ENCODE assay signal across 18 cellular contexts in the genomic region with DNA sequence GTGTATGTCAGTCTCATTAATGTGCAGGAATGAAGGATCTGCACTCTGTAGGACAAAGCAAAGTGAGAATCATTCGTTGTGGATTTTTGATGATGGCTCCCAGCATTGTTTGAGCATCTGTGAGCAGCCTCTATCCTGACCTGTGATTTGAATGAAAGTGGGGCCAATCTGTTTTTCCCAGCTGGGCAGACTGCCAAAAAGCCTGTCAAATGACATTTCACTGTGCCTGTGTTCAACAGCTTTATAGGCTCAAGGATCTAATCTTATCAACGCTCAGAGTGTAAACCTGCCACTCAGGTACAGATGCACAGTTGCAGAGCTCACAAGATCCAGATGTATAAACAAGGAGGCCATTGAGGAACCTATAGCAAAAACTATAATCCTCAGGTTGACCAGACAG.
DNase-seq lines count a peak whose midpoint lies in the region; ATAC-seq and TF ChIP-seq lines count a peak whose summit lies in the region.
"Had no signal": no experiment of that assay in that cellular context is flagged by ENCODE, and none has a peak within 500 bp of the region (broad histone marks: within the 10 kb centered on the region; RNA-seq: fewer than 3 reads in every experiment).

No MANE protein-coding gene starts in this region.

- H3K9me3 ChIP-seq in tibial artery = no peaks in the 10 kb centered on the region
- H3K9me3 ChIP-seq: pancreas, spleen had no signal

- no peaks in the 10 kb centered on the region for H3K36me3 Mint-ChIP-seq in activated naive CD4-positive, alpha-beta T cell treated with anti-CD3 and anti-CD28 coated beads, Interleukin-2, amount 10 ng/mL, durations not matched to agents 7 days and 5 days
- H3K36me3 Mint-ChIP-seq: CD14-positive monocyte had no signal

- no peak for TF ChIP-seq CTCF in tibial artery (IDR thresholded peaks at IDR 0.05)

- no peaks in the 10 kb centered on the region for H3K9me3 Mint-ChIP-seq in activated naive CD4-positive, alpha-beta T cell treated with anti-CD3 and anti-CD28 coated beads, Interleukin-2, amount 10 ng/mL, durations not matched to agents 7 days and 5 days
- H3K9me3 Mint-ChIP-seq: CD14-positive monocyte had no signal

- no peak for ATAC-seq in GM21423 (IDR thresholded peaks at IDR 0.05; ENCODE audit: unreplicated experiment)
- ATAC-seq: activated CD8-positive, alpha-beta T cell treated with anti-CD3 and anti-CD28 coated beads, Interleukin-2, amount 10 ng/mL, durations not matched to agents 7 days and 5 days; HCT116; pancreas; stimulated activated naive CD8-positive, alpha-beta T cell treated with anti-CD3 and anti-CD28 coated beads, Interleukin-15, Interleukin-2, amounts not matched to agents 100 U/mL and 50 U/mL, for 24 hours had no signal

- H3K4me1 Mint-ChIP-seq in activated naive CD4-positive, alpha-beta T cell treated with anti-CD3 and anti-CD28 coated beads, Interleukin-2, amount 10 ng/mL, durations not matched to agents 7 days and 5 days = peaks cover 4% of the 10 kb centered on the region

- intact Hi-C loops in tibial artery (cut with DNase I; ENCODE audit: low total_unique reads) = no loop called here

- H3K27me3 ChIP-seq in tibial artery = no peaks in the 10 kb centered on the region
- H3K27me3 ChIP-seq: pancreas had no signal

- H3K27ac ChIP-seq in tibial artery = peak overlapping the region; percentile 39 to 50
- H3K27ac ChIP-seq: 22Rv1, pancreas, spleen had no signal

- no peak overlapping the region for H3K27ac Mint-ChIP-seq in activated naive CD4-positive, alpha-beta T cell treated with anti-CD3 and anti-CD28 coated beads, Interleukin-2, amount 10 ng/mL, durations not matched to agents 7 days and 5 days
- H3K27ac Mint-ChIP-seq: activated CD8-positive, alpha-beta T cell treated with anti-CD3 and anti-CD28 coated beads, Interleukin-2, amount 10 ng/mL, durations not matched to agents 7 days and 5 days; CD14-positive monocyte had no signal

- DNase-seq in NCI-H1417 (lab: John Stamatoyannopoulos, UW) = peak in 2 of 3 experiments; percentile 43 to 54
- DNase-seq in NCI-H1417 treated with DMSO at 0.1 percent for 48 hours (lab: John Stamatoyannopoulos, UW) = no peak
- DNase-seq in NCI-H69 (lab: John Stamatoyannopoulos, UW) = peak; percentile 65
- DNase-seq in ecto neural progenitor cell (ENCODE audit: low spot score) = peak; percentile 16
- no peak for DNase-seq in tibial artery
- DNase-seq in activated naive CD4-positive, alpha-beta T cell treated with anti-CD3 and anti-CD28 coated beads, Interleukin-2, amount 10 ng/mL, durations not matched to agents 7 days and 5 days = no peak
- no peak for DNase-seq in SIG-M5 (lab: John Stamatoyannopoulos, UW)
- DNase-seq: activated CD8-positive, alpha-beta T cell treated with anti-CD3 and anti-CD28 coated beads, Interleukin-2, amount 10 ng/mL, durations not matched to agents 7 days and 5 days; amniotic stem cell; EL; NCI-H2081; spleen; stimulated activated naive CD8-positive, alpha-beta T cell treated with anti-CD3 and anti-CD28 coated beads, Interleukin-15, Interleukin-2, amounts not matched to agents 100 U/mL and 50 U/mL, for 24 hours had no signal

- H3K4me3 Mint-ChIP-seq in activated naive CD4-positive, alpha-beta T cell treated with anti-CD3 and anti-CD28 coated beads, Interleukin-2, amount 10 ng/mL, durations not matched to agents 7 days and 5 days = no peak overlapping the region
- H3K4me3 Mint-ChIP-seq: activated CD8-positive, alpha-beta T cell treated with anti-CD3 and anti-CD28 coated beads, Interleukin-2, amount 10 ng/mL, durations not matched to agents 7 days and 5 days; CD14-positive monocyte had no signal

- H3K4me3 ChIP-seq in tibial artery = no peak overlapping the region
- H3K4me3 ChIP-seq: pancreas, spleen had no signal

- CTCF ChIA-PET in activated naive CD4-positive, alpha-beta T cell treated with anti-CD3 and anti-CD28 coated beads, Interleukin-2, amount 10 ng/mL, durations not matched to agents 7 days and 5 days (lab: Charles Lee) = no interaction called here

- peaks cover 12% of the 10 kb centered on the region for H3K27me3 Mint-ChIP-seq in activated naive CD4-positive, alpha-beta T cell treated with anti-CD3 and anti-CD28 coated beads, Interleukin-2, amount 10 ng/mL, durations not matched to agents 7 days and 5 days

- peaks cover 0 to 38% (median 19%) of the 10 kb centered on the region in 4 donors for H3K4me1 ChIP-seq in tibial artery
- H3K4me1 ChIP-seq: pancreas, spleen had no signal

- H3K36me3 ChIP-seq in tibial artery = no peaks in the 10 kb centered on the region
- H3K36me3 ChIP-seq: pancreas, spleen had no signal

Comparison
In these comparisons a context has a peak if more than half of its experiments do, and no peak if none do; other contexts are left out.
1. DNase-seq: peak in NCI-H1417 (2 of 3), NCI-H69 (single experiment) and ecto neural progenitor cell (single experiment); none in NCI-H1417 treated with DMSO at 0.1 percent for 48 hours (single experiment), tibial artery (0 of 2), activated naive CD4-positive, alpha-beta T cell treated with anti-CD3 and anti-CD28 coated beads, Interleukin-2, amount 10 ng/mL, durations not matched to agents 7 days and 5 days (single experiment) and SIG-M5 (single experiment).